In genomic region chr11:316891-317291, GRCh38 we compare ENCODE assay signal across 10 cellular contexts. TPM values are rescaled to one million over a fixed set of nuclear protein-coding genes. Genes with fewer than 3 reads are reported as not detected.
DNase-seq lines count a peak whose midpoint lies in the region; ATAC-seq, FAIRE-seq and TF ChIP-seq lines count a peak whose summit lies in the region.
"Had no signal": no experiment of that assay in that cellular context is flagged by ENCODE, and none has a peak within 500 bp of the region (broad histone marks: within the 10 kb centered on the region; RNA-seq: fewer than 3 reads in every experiment).

No MANE protein-coding gene starts in this region.

- no peaks in the 10 kb centered on the region for H3K9me3 ChIP-seq in astrocyte (ENCODE audit: insufficient read depth, low read depth, low read length)
- no peaks in the 10 kb centered on the region for H3K9me3 ChIP-seq in right lobe of liver
- H3K9me3 ChIP-seq in tibial nerve, result no peaks in the 10 kb centered on the region

- peak overlapping the region; percentile 86 for H3K4me3 Mint-ChIP-seq in activated T-cell treated with anti-CD3 and anti-CD28 coated beads, Interleukin-2, amount 50 U/mL, for 4 hours
- peak overlapping the region; percentile 91 for H3K4me3 Mint-ChIP-seq in astrocyte (ENCODE audit: unreplicated experiment)

- H3K9ac ChIP-seq in astrocyte (ENCODE audit: low read length), result no peak overlapping the region

- TF ChIP-seq POLR2A in right lobe of liver (IDR thresholded peaks at IDR 0.05), result no peak
- no peak for TF ChIP-seq POLR2A in tibial nerve (IDR thresholded peaks at IDR 0.05)

- peak overlapping the region; percentile 88 for H3K27ac Mint-ChIP-seq in astrocyte (ENCODE audit: unreplicated experiment)

- no peak for ATAC-seq in activated T-cell treated with anti-CD3 and anti-CD28 coated beads, Interleukin-2, amount 50 U/mL, for 4 hours
- no peak for ATAC-seq in right lobe of liver
- no peak for ATAC-seq in GM19397 (IDR thresholded peaks at IDR 0.05; ENCODE audit: unreplicated experiment)
- no peak for ATAC-seq in GM18861 (IDR thresholded peaks at IDR 0.05; ENCODE audit: unreplicated experiment)
- ATAC-seq: foreskin keratinocyte had no signal

- H3K27me3 ChIP-seq in astrocyte (ENCODE audit: insufficient read depth, low read length) (peaks cover 26% of the 10 kb centered on the region), right lobe of liver (no peaks in the 10 kb centered on the region), tibial nerve (no peaks in the 10 kb centered on the region)
- H3K27me3 ChIP-seq: foreskin keratinocyte had no signal

- H3K27me3 Mint-ChIP-seq in activated T-cell treated with anti-CD3 and anti-CD28 coated beads, Interleukin-2, amount 50 U/mL, for 4 hours (ENCODE audit: low read depth), result no peaks in the 10 kb centered on the region
- H3K27me3 Mint-ChIP-seq in astrocyte (ENCODE audit: low read depth, unreplicated experiment), result no peaks in the 10 kb centered on the region

- H3K4me1 ChIP-seq in astrocyte (ENCODE audit: insufficient read depth, low read length) (peaks cover 13% of the 10 kb centered on the region), right lobe of liver (peaks cover 0 to 36% (median 4%) of the 10 kb centered on the region in 4 donors), tibial nerve (peaks cover 0 to 49% (median 28%) of the 10 kb centered on the region in 4 donors)

- no peak for TF ChIP-seq EP300 in tibial nerve (IDR thresholded peaks at IDR 0.05)

- no peak overlapping the region for H3K27ac ChIP-seq in astrocyte (ENCODE audit: low read depth, low read length)
- peak overlapping the region; percentile 85 to 97 (median 90) for H3K27ac ChIP-seq in right lobe of liver
- H3K27ac ChIP-seq in tibial nerve, result peak overlapping the region in 3 of 4 donors; percentile 90 to 92 (median 90)
- H3K27ac ChIP-seq: foreskin keratinocyte had no signal

- peaks cover 49% of the 10 kb centered on the region for H3K4me1 Mint-ChIP-seq in activated T-cell treated with anti-CD3 and anti-CD28 coated beads, Interleukin-2, amount 50 U/mL, for 4 hours (ENCODE audit: low read depth)
- H3K4me1 Mint-ChIP-seq in astrocyte (ENCODE audit: low read depth, unreplicated experiment), result peaks cover 28% of the 10 kb centered on the region

- FAIRE-seq in astrocyte (lab: Jason Lieb, UNC), result no peak

- intact Hi-C loops in right lobe of liver (cut with DNase I), result no loop called here

- TF ChIP-seq CTCF in astrocyte (IDR thresholded peaks at IDR 0.05; ENCODE audit: insufficient read depth, low read depth, low read length) (no peak), right lobe of liver (IDR thresholded peaks at IDR 0.05) (no peak), tibial nerve (IDR thresholded peaks at IDR 0.05) (no peak)

- 42% methylated on average over 7 of the region's 7 CpGs for WGBS in right lobe of liver (ENCODE audit: insufficient coverage, low coverage, low lambda C conversion rate, missing lambda C conversion rate)
- WGBS in tibial nerve, 2 donors, result 70 to 85% methylated on average over 7 of the region's 7 CpGs

- no peaks in the 10 kb centered on the region for H3K9me3 Mint-ChIP-seq in activated T-cell treated with anti-CD3 and anti-CD28 coated beads, Interleukin-2, amount 50 U/mL, for 4 hours
- no peaks in the 10 kb centered on the region for H3K9me3 Mint-ChIP-seq in astrocyte (ENCODE audit: unreplicated experiment)

- H3K36me3 ChIP-seq in astrocyte (ENCODE audit: insufficient read depth, low read length), result no peaks in the 10 kb centered on the region
- no peaks in the 10 kb centered on the region for H3K36me3 ChIP-seq in right lobe of liver
- peaks cover 0 to 4% (median 0%) of the 10 kb centered on the region in 3 donors for H3K36me3 ChIP-seq in tibial nerve

- no peaks in the 10 kb centered on the region for H4K20me1 ChIP-seq in astrocyte (ENCODE audit: insufficient read depth, low read length)

- DNase-seq in activated T-cell treated with anti-CD3 and anti-CD28 coated beads, Interleukin-2, amount 50 U/mL, for 4 hours, result no peak
- DNase-seq in activated T-cell treated with anti-CD3 and anti-CD28 coated beads for 4 hours, result no peak
- no peak for DNase-seq in astrocyte (ENCODE audit: low read depth)
- DNase-seq in right lobe of liver, result no peak
- no peak for DNase-seq in tibial nerve (ENCODE audit: low spot score in 2 of 2)
- DNase-seq in retina, result no peak

- no peak overlapping the region for H3K4me2 ChIP-seq in astrocyte (ENCODE audit: low read length)

- H3K4me3 ChIP-seq in astrocyte (ENCODE audit: insufficient read depth, low read depth, low read length) (no peak overlapping the region), right lobe of liver (peak overlapping the region in 1 of 3 donors; percentile 42), tibial nerve (peak overlapping the region in 2 of 4 donors; percentile 41 to 51)

- no peak overlapping the region for H2AFZ ChIP-seq in astrocyte (ENCODE audit: low read depth, low read length)

- H3K36me3 Mint-ChIP-seq in activated T-cell treated with anti-CD3 and anti-CD28 coated beads, Interleukin-2, amount 50 U/mL, for 4 hours (ENCODE audit: insufficient read depth), result peaks cover 6% of the 10 kb centered on the region
- peaks cover 7% of the 10 kb centered on the region for H3K36me3 Mint-ChIP-seq in astrocyte (ENCODE audit: low read depth, unreplicated experiment)

- H3K79me2 ChIP-seq in astrocyte (ENCODE audit: insufficient read depth, low read length), result peaks cover 12% of the 10 kb centered on the region

RNA-seq across cellular contexts. Expression of gene IFITM1, which starts 3.1 kb away (rescaled TPM):
- total RNA-seq in activated T-cell treated with anti-CD3 and anti-CD28 coated beads, Interleukin-2, amount 50 U/mL, for 4 hours, result 100 to 1,000 TPM in 2 of 3 donors, 10 to 100 TPM in 1; 99.3 to 144 (median 120) TPM
- total RNA-seq in astrocyte, result 526 and 631 TPM in 2 replicates
- total RNA-seq in right lobe of liver, result 100 to 1,000 TPM in 2 of 6 experiments, 10 to 100 TPM in 4; 15.7 to 159 (median 72.5) TPM
- 100 to 1,000 TPM; 216 to 431 (median 256) TPM for total RNA-seq in tibial nerve

RNA-seq across cellular contexts. Expression of gene IFITM3, which starts 3.8 kb away (rescaled TPM):
- 10 to 100 TPM in 2 of 3 donors, 1 to 10 TPM in 1; 5.3 to 24.6 (median 20.4) TPM for total RNA-seq in activated T-cell treated with anti-CD3 and anti-CD28 coated beads, Interleukin-2, amount 50 U/mL, for 4 hours
- total RNA-seq in astrocyte, result 642 and 757 TPM in 2 replicates
- 1,000 to 10,000 TPM in 1 of 6 experiments, 100 to 1,000 TPM in 5; 445 to 1,124 (median 694) TPM for total RNA-seq in right lobe of liver
- total RNA-seq in tibial nerve, result 100 to 1,000 TPM; 258 to 816 (median 325) TPM

RNA-seq across cellular contexts. Expression of gene IFITM2, which starts 9.3 kb away (rescaled TPM):
- total RNA-seq in activated T-cell treated with anti-CD3 and anti-CD28 coated beads, Interleukin-2, amount 50 U/mL, for 4 hours, result 100 to 1,000 TPM; 197 to 257 (median 231) TPM
- total RNA-seq in astrocyte (474 and 575 TPM in 2 replicates), right lobe of liver (100 to 1,000 TPM; 157 to 624 (median 390) TPM), tibial nerve (100 to 1,000 TPM; 258 to 624 (median 292) TPM)

RNA-seq across cellular contexts. Expression of gene IFITM5, which starts 17.6 kb away (rescaled TPM):
- total RNA-seq in activated T-cell treated with anti-CD3 and anti-CD28 coated beads, Interleukin-2, amount 50 U/mL, for 4 hours, result not detected
- total RNA-seq in astrocyte (not detected in 2 replicates), right lobe of liver (not detected), tibial nerve (not detected)
- total RNA-seq: foreskin keratinocyte, subcutaneous adipose tissue had no signal

RNA-seq across cellular contexts. Expression of gene PGGHG, which starts 28.0 kb away (rescaled TPM):
- total RNA-seq in activated T-cell treated with anti-CD3 and anti-CD28 coated beads, Interleukin-2, amount 50 U/mL, for 4 hours, result 10 to 100 TPM; 16.6 to 76.3 (median 28.3) TPM
- total RNA-seq in astrocyte (22.9 and 25.1 TPM in 2 replicates), right lobe of liver (100 to 1,000 TPM in 1 of 6 experiments, 10 to 100 TPM in 4, 1 to 10 TPM in 1; 7.7 to 110 (median 13.8) TPM), tibial nerve (100 to 1,000 TPM in 1 of 4 donors, 10 to 100 TPM in 3; 43.7 to 166 (median 55.6) TPM)

Comparison
In these comparisons a context has a peak if more than half of its experiments do, and no peak if none do; other contexts are left out.
1. RNA of gene IFITM3, which starts 3.8 kb away (total RNA-seq): 445 to 1,124 TPM in right lobe of liver, 642 to 757 TPM in astrocyte and 258 to 816 TPM in tibial nerve; 5.3 to 24.6 TPM in activated T-cell treated with anti-CD3 and anti-CD28 coated beads, Interleukin-2, amount 50 U/mL, for 4 hours; every median in the first group is over 10 times any median in the second.